ENCODE assay signal across 1 cellular context in genomic region chr19:42159942-42160341, GRCh38.
TF ChIP-seq lines count a peak whose summit lies in the region.

No MANE protein-coding gene starts in this region.

TF ChIP-seq in H1, 55 proteins besides CTCF, POLR2A, EP300 and RAD21:
- no peak for TF ChIP-seq TAF7 (optimal IDR thresholded peaks at IDR 0.05; ENCODE audit: borderline replicate concordance, low read depth, low read length)
- no peak for TF ChIP-seq E2F6 (IDR thresholded peaks at IDR 0.05)
- TF ChIP-seq YY1 (IDR thresholded peaks at IDR 0.05; ENCODE audit: low read depth, low read length): no peak
- no peak for TF ChIP-seq PHF8 (conservative IDR thresholded peaks at IDR 0.05; ENCODE audit: low read depth, low read length)
- no peak for TF ChIP-seq SUZ12 (IDR thresholded peaks at IDR 0.05; ENCODE audit: low read length)
- no peak for TF ChIP-seq POLR2AphosphoS5 (IDR thresholded peaks at IDR 0.05; ENCODE audit: low read depth, low read length)
- no peak for TF ChIP-seq CREB1 (IDR thresholded peaks at IDR 0.05)
- no peak for TF ChIP-seq JUND (IDR thresholded peaks at IDR 0.05; ENCODE audit: low read length)
- no peak for TF ChIP-seq USF2 (IDR thresholded peaks at IDR 0.05; ENCODE audit: low read length)
- no peak for TF ChIP-seq MAX (IDR thresholded peaks at IDR 0.05)
- no peak for TF ChIP-seq SRF (IDR thresholded peaks at IDR 0.05; ENCODE audit: low read depth, low read length)
- no peak for TF ChIP-seq RNF2 (IDR thresholded peaks at IDR 0.05; ENCODE audit: borderline replicate concordance, low read depth, low read length, missing control alignments, poor library complexity, severe bottlenecking)
- no peak for TF ChIP-seq FOSL1 (IDR thresholded peaks at IDR 0.05; ENCODE audit: insufficient read depth, low read depth, low read length)
- no peak for TF ChIP-seq BACH1 (IDR thresholded peaks at IDR 0.05; ENCODE audit: low read length)
- TF ChIP-seq EGR1 (IDR thresholded peaks at IDR 0.05; ENCODE audit: borderline replicate concordance, low read depth, low read length): no peak
